Comparison of ENCODE assay signal across 8 cellular contexts in genomic region chr19:38736036-38736412, GRCh38. TPM values are rescaled to one million over a fixed set of nuclear protein-coding genes. Genes with fewer than 3 reads are reported as not detected.
DNase-seq lines count a peak whose midpoint lies in the region; ATAC-seq, FAIRE-seq and TF ChIP-seq lines count a peak whose summit lies in the region.
"Had no signal": no experiment of that assay in that cellular context is flagged by ENCODE, and none has a peak within 500 bp of the region (broad histone marks: within the 10 kb centered on the region; RNA-seq: fewer than 3 reads in every experiment).

No MANE protein-coding gene starts in this region.

- H3K4me2 ChIP-seq in SU-DHL-6 (ENCODE audit: low read depth, low read length, poor library complexity, severe bottlenecking) (peak overlapping the region; percentile 35), GM12878 (ENCODE audit: control insufficient read depth, insufficient read depth) (peak overlapping the region; percentile 72)

- TF ChIP-seq EP300 in GM12878 (IDR thresholded peaks at IDR 0.05; ENCODE audit: borderline replicate concordance in 1 of 2, control insufficient read depth in 1 of 2, low read depth in 2 of 2, low read length in 2 of 2), result no peak

- H3K9me3 ChIP-seq in SU-DHL-6 (ENCODE audit: insufficient read depth, low read length) (no peaks in the 10 kb centered on the region), GM12878 (replicated peaks; ENCODE audit: control insufficient read depth, insufficient read depth, low read length) (no peaks in the 10 kb centered on the region)

- CTCF ChIA-PET in GM12878 (lab: Yijun Ruan, JAX), result no interaction called here

- 8% methylated on average over 26 of the region's 42 CpGs for WGBS in GM12878 (ENCODE audit: insufficient coverage, insufficient replicate concordance, low lambda C conversion rate, missing lambda C conversion rate)

- H3K27ac ChIP-seq in SU-DHL-6 (ENCODE audit: low read depth, low read length) (no peak overlapping the region), GM12878 (ENCODE audit: control insufficient read depth, insufficient read depth) (no peak overlapping the region)

- no peaks in the 10 kb centered on the region for H4K20me1 ChIP-seq in SU-DHL-6 (ENCODE audit: low read depth, low read length)
- H4K20me1 ChIP-seq in GM12878 (ENCODE audit: control insufficient read depth, insufficient read depth), result no peaks in the 10 kb centered on the region

- H3K27me3 ChIP-seq in SU-DHL-6 (ENCODE audit: low read length), result no peaks in the 10 kb centered on the region
- no peaks in the 10 kb centered on the region for H3K27me3 ChIP-seq in GM12878 (replicated peaks in 1 of 2; ENCODE audit: control insufficient read depth in 2 of 2, insufficient read depth in 2 of 2, low read length in 1 of 2)

- H3K79me2 ChIP-seq in SU-DHL-6 (ENCODE audit: insufficient read depth, low read length), result no peaks in the 10 kb centered on the region
- H3K79me2 ChIP-seq in GM12878 (ENCODE audit: control insufficient read depth, insufficient read depth, low read length), result no peaks in the 10 kb centered on the region; the same call in 1 of the 2 replicates

- no peak overlapping the region for H2AFZ ChIP-seq in SU-DHL-6 (ENCODE audit: low read depth, low read length, severe bottlenecking)
- peak overlapping the region; percentile 81 for H2AFZ ChIP-seq in GM12878 (ENCODE audit: control insufficient read depth, low read depth, low read length)

- H3K4me3 ChIP-seq in SU-DHL-6 (ENCODE audit: insufficient read depth, low read length, poor library complexity, severe bottlenecking) (no peak overlapping the region), GM12878 (peak overlapping the region; percentile 53; the same call in 1 of the 2 replicates)

- intact Hi-C loops in GM12878 (cut with micrococcal nuclease; ENCODE audit: unreplicated experiment), result loop anchor here (10.0 kb wide), 1 partner anchor 221 kb away; no protein-coding TSS in a partner anchor

- peaks cover 6% of the 10 kb centered on the region for H3F3A ChIP-seq in SU-DHL-6 (ENCODE audit: insufficient read depth)

- SMC1A ChIA-PET in GM12878 (lab: Charles Lee; ENCODE audit: uncharacterized antibody, unreplicated experiment), result interaction anchor here (1.4 kb wide), 1 partner anchor 194 kb away, joined by 3 read pairs; the partner anchor contains the start of genes MRPS12 and SARS2

- DNase-seq in GM20000 (ENCODE audit: low spot score), result peak; percentile 87
- no peak for DNase-seq in GM12878 (ENCODE audit: low read depth, low spot score)
- DNase-seq in kidney tubule cell (ENCODE audit: low spot score), result peak; percentile 67
- DNase-seq in stimulated activated CD8-positive, alpha-beta memory T cell treated with anti-CD3 and anti-CD28 coated beads, Interleukin-12 subunit alpha, Interleukin-12 subunit beta, amount 100 ng/mL, for 4 hours (ENCODE audit: low read depth), result peak; percentile 53
- no peak for DNase-seq in COLO829 (ENCODE audit: low spot score)
- no peak for DNase-seq in NCI-H1436 treated with DMSO at 0.1 percent for 48 hours (lab: John Stamatoyannopoulos, UW)

- H3K9me2 ChIP-seq in SU-DHL-6 (replicated peaks; ENCODE audit: insufficient read depth, low read length), result no peaks in the 10 kb centered on the region

- FAIRE-seq in GM12878 (lab: Jason Lieb, UNC), result no peak
- FAIRE-seq: TTC549 had no signal

- TF ChIP-seq CTCF in GM20000 (IDR thresholded peaks at IDR 0.05; ENCODE audit: extremely low read depth, missing control alignments) (no peak), SU-DHL-6 (IDR thresholded peaks at IDR 0.05; ENCODE audit: insufficient read depth, low read length, poor library complexity, severe bottlenecking) (no peak), GM12878 (IDR thresholded peaks at IDR 0.05 in 2 of 3, conservative IDR thresholded peaks at IDR 0.05 in 1 of 3; ENCODE audit: control insufficient read depth in 2 of 3, extremely low read depth in 1 of 3, insufficient read depth in 1 of 3, low read depth in 3 of 3, low read length in 3 of 3) (no peak)

- RAD21 ChIA-PET in GM12878 (lab: Charles Lee; ENCODE audit: unreplicated experiment), result no interaction called here

- in situ Hi-C loops in GM12878 (cut with MboI), result no loop called here

- H3K9ac ChIP-seq in SU-DHL-6 (ENCODE audit: low read length) (no peak overlapping the region), GM12878 (ENCODE audit: control insufficient read depth, insufficient read depth, low read length) (no peak overlapping the region)

- peaks cover 22% of the 10 kb centered on the region for H3K4me1 ChIP-seq in GM12878 (ENCODE audit: control insufficient read depth, insufficient read depth, low read length)

- no TSS peak for BruUV-seq in GM12878 (replicated peaks; lab: Mats Ljungman, UMichigan)

- no peak for TF ChIP-seq RAD21 in GM12878 (IDR thresholded peaks at IDR 0.05; ENCODE audit: insufficient read depth, low read depth, low read length)

- peak; percentile 59 for ATAC-seq in GM12878

- POLR2A ChIA-PET in GM12878 (lab: Charles Lee), result no interaction called here

- H3K36me3 ChIP-seq in SU-DHL-6 (ENCODE audit: low read length), result no peaks in the 10 kb centered on the region
- H3K36me3 ChIP-seq in GM12878 (ENCODE audit: control insufficient read depth in 2 of 2, insufficient read depth in 2 of 2, low read length in 1 of 2), result peaks cover 0 to 1% of the 10 kb centered on the region in 2 experiments; a peak in 1 of 4 replicates

- TF ChIP-seq POLR2A in GM12878 (IDR thresholded peaks at IDR 0.05; ENCODE audit: low read depth, low read length), result peak; percentile 66

TF ChIP-seq in GM12878, 131 proteins besides CTCF, POLR2A, EP300 and RAD21 (continues in another document):
- 0 out of 2 replicates have a peak, but pooled peaks have one; percentile 32 for TF ChIP-seq SMARCA5 (IDR thresholded peaks at IDR 0.05)
- TF ChIP-seq MTA3 (IDR thresholded peaks at IDR 0.05; ENCODE audit: borderline replicate concordance, low read length), result no peak
- peak; percentile 66 for TF ChIP-seq IKZF1 (conservative IDR thresholded peaks at IDR 0.05)
- TF ChIP-seq DPF2 (IDR thresholded peaks at IDR 0.05), result peak; percentile 48; the same call in 1 of the 2 replicates
- peak; percentile 57; the same call in 1 of the 2 replicates for TF ChIP-seq NR2F1 (conservative IDR thresholded peaks at IDR 0.05)
- peak; percentile 49; the same call in 1 of the 2 replicates for TF ChIP-seq LARP7 (IDR thresholded peaks at IDR 0.05)
- TF ChIP-seq BHLHE40 (IDR thresholded peaks at IDR 0.05; ENCODE audit: borderline replicate concordance in 1 of 2, low read depth in 2 of 2, low read length in 1 of 2), result peak in 1 of 2 experiments; percentile 52; a peak in 2 of 4 replicates

RNA-seq across cellular contexts. Expression of gene CAPN12, which starts 8.2 kb away (rescaled TPM):
- 9.3 and 10.9 TPM in 2 replicates for total RNA-seq in GM12878 (2013; cell fraction: nucleolus; rRNA removed)
- total RNA-seq in GM12878 (2014; rRNA removed) (2.8 and 4.1 TPM in 2 replicates), GM12878 (2014; rRNA removed; fragmentation: Illumina TruSeq; extraction: Trizol) (1.5 and 1.7 TPM in 2 replicates), GM12878 (2021) (3.0 and 5.1 TPM in 2 replicates)
- polyA plus RNA-seq in GM12878 (2011; ENCODE audit: low read depth), result 4.9 TPM
- polyA plus RNA-seq in GM12878 (2011; rRNA removed) (1.7 and 2.0 TPM in 2 replicates), GM12878 (2014; fragmentation: Illumina TruSeq; extraction: Trizol) (2.7 and 3.1 TPM in 2 replicates), GM12878 (2014; fragmentation: Nextera tagmentation; extraction: Ambion mirVana) (1 to 10 TPM; 1.2 to 2.0 TPM), GM12878 (2014; rRNA removed) (4.6 and 7.3 TPM in 2 replicates), GM12878 (2016; fragmentation: Nextera tagmentation; extraction: Ambion mirVana) (1 to 10 TPM in 1 of 2 experiments, under 1 TPM in 1; 0.64 to 1.9 TPM)
- 2.8 and 3.4 TPM in 2 replicates for polyA plus RNA-seq in GM12878 (2011; cell fraction: cytosol; rRNA removed)
- polyA plus RNA-seq in GM12878 (2011; cell fraction: nucleus; rRNA removed), result 29.8 and 48.9 TPM in 2 replicates
- 8.1 and 12.4 TPM in 2 replicates for polyA plus RNA-seq in GM12878 (2012)
- 0.51 and 0.62 TPM in 2 replicates for polyA minus RNA-seq in GM12878 (2011; rRNA and poly(A)+ RNA removed)
- polyA minus RNA-seq in GM12878 (2011; cell fraction: cytosol; rRNA and poly(A)+ RNA removed), result not detected in 2 replicates
- polyA minus RNA-seq in GM12878 (2011; cell fraction: nucleus; rRNA and poly(A)+ RNA removed), result 1.7 TPM in 2 replicates

RNA-seq across cellular contexts. Expression of gene LGALS7, which starts 37.3 kb away (rescaled TPM):
- total RNA-seq in GM12878 (2013; cell fraction: nucleolus; rRNA removed), result not detected in 2 replicates
- total RNA-seq in GM12878 (2014; rRNA removed), result not detected in 2 replicates
- total RNA-seq in GM12878 (2014; rRNA removed; fragmentation: Illumina TruSeq; extraction: Trizol), result not detected in 2 replicates
- total RNA-seq in GM12878 (2021), result not detected in 2 replicates
- polyA plus RNA-seq in GM12878 (2011; ENCODE audit: low read depth), result not detected
- polyA plus RNA-seq in GM12878 (2011; rRNA removed), result 0.19 TPM in 1 of 2 replicates, not detected in the other
- polyA plus RNA-seq in GM12878 (2011; cell fraction: cytosol; rRNA removed), result not detected in 2 replicates
- polyA plus RNA-seq in GM12878 (2011; cell fraction: nucleus; rRNA removed), result not detected in 2 replicates
- not detected in 2 replicates for polyA plus RNA-seq in GM12878 (2012)
- polyA plus RNA-seq in GM12878 (2014; fragmentation: Illumina TruSeq; extraction: Trizol), result not detected in 2 replicates
- polyA plus RNA-seq in GM12878 (2014; fragmentation: Nextera tagmentation; extraction: Ambion mirVana), result not detected
- not detected in 2 replicates for polyA plus RNA-seq in GM12878 (2014; rRNA removed)
- polyA plus RNA-seq in GM12878 (2016; fragmentation: Nextera tagmentation; extraction: Ambion mirVana), result not detected
- polyA minus RNA-seq in GM12878 (2011; rRNA and poly(A)+ RNA removed), result not detected in 2 replicates
- not detected in 2 replicates for polyA minus RNA-seq in GM12878 (2011; cell fraction: cytosol; rRNA and poly(A)+ RNA removed)
- not detected in 2 replicates for polyA minus RNA-seq in GM12878 (2011; cell fraction: nucleus; rRNA and poly(A)+ RNA removed)

RNA-seq across cellular contexts. Expression of gene LGALS7B, which starts 53.0 kb away (rescaled TPM):
- not detected in 2 replicates for total RNA-seq in GM12878 (2013; cell fraction: nucleolus; rRNA removed)
- total RNA-seq in GM12878 (2014; rRNA removed), result not detected in 2 replicates
- not detected in 2 replicates for total RNA-seq in GM12878 (2014; rRNA removed; fragmentation: Illumina TruSeq; extraction: Trizol)
- total RNA-seq in GM12878 (2021), result not detected in 2 replicates
- not detected for polyA plus RNA-seq in GM12878 (2011; ENCODE audit: low read depth)
- polyA plus RNA-seq in GM12878 (2011; rRNA removed), result not detected in 2 replicates
- not detected in 2 replicates for polyA plus RNA-seq in GM12878 (2011; cell fraction: cytosol; rRNA removed)
- polyA plus RNA-seq in GM12878 (2011; cell fraction: nucleus; rRNA removed), result not detected in 2 replicates
- not detected in 2 replicates for polyA plus RNA-seq in GM12878 (2012)
- not detected in 2 replicates for polyA plus RNA-seq in GM12878 (2014; fragmentation: Illumina TruSeq; extraction: Trizol)
- polyA plus RNA-seq in GM12878 (2014; fragmentation: Nextera tagmentation; extraction: Ambion mirVana), result not detected
- polyA plus RNA-seq in GM12878 (2014; rRNA removed), result not detected in 2 replicates
- polyA plus RNA-seq in GM12878 (2016; fragmentation: Nextera tagmentation; extraction: Ambion mirVana), result not detected
- polyA minus RNA-seq in GM12878 (2011; rRNA and poly(A)+ RNA removed), result not detected in 2 replicates
- not detected in 2 replicates for polyA minus RNA-seq in GM12878 (2011; cell fraction: cytosol; rRNA and poly(A)+ RNA removed)
- polyA minus RNA-seq in GM12878 (2011; cell fraction: nucleus; rRNA and poly(A)+ RNA removed), result not detected in 2 replicates

Comparison
In these comparisons a context has a peak if more than half of its experiments do, and no peak if none do; other contexts are left out.
1. DNase-seq: peak in GM20000 (single experiment), kidney tubule cell (single experiment) and stimulated activated CD8-positive, alpha-beta memory T cell treated with anti-CD3 and anti-CD28 coated beads, Interleukin-12 subunit alpha, Interleukin-12 subunit beta, amount 100 ng/mL, for 4 hours (single experiment); none in GM12878 (single experiment), COLO829 (single experiment) and NCI-H1436 treated with DMSO at 0.1 percent for 48 hours (single experiment).